In genomic region chr5:132260714-132261615, GRCh38 we compare ENCODE assay signal across 8 cellular contexts. TPM values are rescaled to one million over a fixed set of nuclear protein-coding genes. Genes with fewer than 3 reads are reported as not detected.
A peak's percentile ranks its signal among the peaks of the same experiment; 100 is the strongest.
DNase-seq lines count a peak whose midpoint lies in the region; ATAC-seq, FAIRE-seq and TF ChIP-seq lines count a peak whose summit lies in the region.

No MANE protein-coding gene starts in this region.

- no peak for TF ChIP-seq CTCF in heart left ventricle (IDR thresholded peaks at IDR 0.05)
- TF ChIP-seq CTCF in Peyer's patch (IDR thresholded peaks at IDR 0.05): no peak
- no peak for TF ChIP-seq CTCF in bronchial epithelial cell (IDR thresholded peaks at IDR 0.05; ENCODE audit: insufficient read depth, low read length, severe bottlenecking)

- peaks cover 0 to 77% (median 50%) of the 10 kb centered on the region in 12 donors for H3K4me1 ChIP-seq in heart left ventricle
- H3K4me1 ChIP-seq in Peyer's patch: peaks cover 0 to 72% (median 5%) of the 10 kb centered on the region in 4 donors
- peaks cover 80% of the 10 kb centered on the region for H3K4me1 ChIP-seq in muscle layer of colon (ENCODE audit: insufficient read depth, low read length)

- H3K9ac ChIP-seq in muscle layer of colon (ENCODE audit: low read length): peak overlapping the region; percentile 99

- peak overlapping the region in 6 of 12 donors; percentile 31 to 97 (median 64) for H3K27ac ChIP-seq in heart left ventricle
- H3K27ac ChIP-seq in Peyer's patch: peak overlapping the region; percentile 22 to 97 (median 78)
- peak overlapping the region; percentile 98 for H3K27ac ChIP-seq in muscle layer of colon (ENCODE audit: low read depth, low read length)

- H3K36me3 ChIP-seq in heart left ventricle (peaks cover 0 to 6% (median 0%) of the 10 kb centered on the region in 9 donors), Peyer's patch (peaks cover 0 to 4% (median 0%) of the 10 kb centered on the region in 3 donors), bronchial epithelial cell (ENCODE audit: control insufficient read depth, insufficient read depth, low read length) (peaks cover 3% of the 10 kb centered on the region), muscle layer of colon (ENCODE audit: insufficient read depth, low read length) (peaks cover 52% of the 10 kb centered on the region)

- no peak for TF ChIP-seq POLR2A in heart left ventricle (IDR thresholded peaks at IDR 0.05)
- TF ChIP-seq POLR2A in Peyer's patch (IDR thresholded peaks at IDR 0.05): no peak

- peak in 4 of 5 donors; percentile 65 to 83 (median 73) for DNase-seq in heart left ventricle
- DNase-seq in Right ventricle myocardium inferior (ENCODE audit: missing footprints): no peak
- DNase-seq in Peyer's patch: peak; percentile 23 to 67 (median 49)
- peak; percentile 82 for DNase-seq in bronchial epithelial cell (ENCODE audit: low read depth)
- peak; percentile 60 for DNase-seq in superior temporal gyrus (ENCODE audit: extremely low spot score)
- no peak for DNase-seq in NCI-H2227 (lab: John Stamatoyannopoulos, UW; ENCODE audit: unreplicated experiment)

- ATAC-seq in heart left ventricle (peak in 2 of 4 donors; percentile 5 to 66), Right ventricle myocardium inferior (no peak), GM18519 (IDR thresholded peaks at IDR 0.05; ENCODE audit: low FRiP score, unreplicated experiment) (no peak)

- peaks cover 0 to 14% (median 0%) of the 10 kb centered on the region in 9 donors for H3K27me3 ChIP-seq in heart left ventricle
- H3K27me3 ChIP-seq in Peyer's patch: no peaks in the 10 kb centered on the region
- H3K27me3 ChIP-seq in bronchial epithelial cell (ENCODE audit: control insufficient read depth, insufficient read depth, low read length): no peaks in the 10 kb centered on the region
- H3K27me3 ChIP-seq in muscle layer of colon (ENCODE audit: control insufficient read depth in 1 of 2, insufficient read depth in 2 of 2, low read length in 2 of 2): no peaks in the 10 kb centered on the region

- intact Hi-C loops in heart left ventricle (cut with DNase I): no loop called here
- intact Hi-C loops in Right ventricle myocardium inferior (cut with DNase I): no loop called here

- H3K9me3 ChIP-seq in heart left ventricle (no peaks in the 10 kb centered on the region), Peyer's patch (no peaks in the 10 kb centered on the region), muscle layer of colon (ENCODE audit: low read length) (no peaks in the 10 kb centered on the region)

- WGBS in heart left ventricle, 4 donors: 49 to 68% (median 57%) methylated on average over 4 to 6 of the region's 6 CpGs

- no peak for FAIRE-seq in bronchial epithelial cell (lab: Jason Lieb, UNC)

- H3K4me3 ChIP-seq in heart left ventricle (no peak overlapping the region), Peyer's patch (no peak overlapping the region), bronchial epithelial cell (ENCODE audit: low read depth, low read length) (no peak overlapping the region), muscle layer of colon (ENCODE audit: low read depth in 1 of 2, low read length in 2 of 2) (peak overlapping the region; percentile 23 to 88)

RNA-seq across cellular contexts. Expression of gene PDLIM4, which starts 3.5 kb away (rescaled TPM):
- total RNA-seq in heart left ventricle (10 to 100 TPM in 3 of 9 donors, 1 to 10 TPM in 6; 2.4 to 16.9 (median 8.1) TPM), Right ventricle myocardium inferior (5.4 TPM), Peyer's patch (10 to 100 TPM in 3 of 4 donors, 1 to 10 TPM in 1; 4.6 to 27.2 (median 18.5) TPM), bronchial epithelial cell (12.9 and 18.8 TPM in 2 replicates)
- polyA plus RNA-seq in heart left ventricle: 1 to 10 TPM; 5.1 to 9.1 TPM

RNA-seq across cellular contexts. Expression of gene SLC22A4, which starts 33.2 kb away (rescaled TPM):
- total RNA-seq in heart left ventricle (1 to 10 TPM in 8 of 9 donors, under 1 TPM in 1; 0.83 to 4.9 (median 2.2) TPM), Right ventricle myocardium inferior (0.57 TPM), Peyer's patch (10 to 100 TPM in 3 of 4 donors, not detected in 1; 25.5 to 56.6 (median 37.3) TPM), bronchial epithelial cell (0.13 and 0.26 TPM in 2 replicates)
- polyA plus RNA-seq in heart left ventricle: 1 to 10 TPM in 1 of 2 donors, under 1 TPM in 1; 0.30 to 3.7 TPM

RNA-seq across cellular contexts. Expression of gene P4HA2, which starts 33.3 kb away (rescaled TPM):
- 10 to 100 TPM; 41.2 to 80.7 (median 55.7) TPM for total RNA-seq in heart left ventricle
- polyA plus RNA-seq in heart left ventricle: 100 to 1,000 TPM in 1 of 2 donors, 10 to 100 TPM in 1; 44.3 to 140 TPM
- 88.7 TPM for total RNA-seq in Right ventricle myocardium inferior
- total RNA-seq in Peyer's patch: 10 to 100 TPM; 21.5 to 81.4 (median 51.2) TPM
- 174 and 190 TPM in 2 replicates for total RNA-seq in bronchial epithelial cell

Comparison
In these comparisons a context has a peak if more than half of its experiments do, and no peak if none do; other contexts are left out.
1. DNase-seq: peak in heart left ventricle (4 of 5), Peyer's patch (3 of 3), bronchial epithelial cell (single experiment) and superior temporal gyrus (single experiment); none in Right ventricle myocardium inferior (single experiment) and NCI-H2227 (single experiment).
2. H3K4me3 ChIP-seq: peak in muscle layer of colon (2 of 2); none in heart left ventricle (0 of 12), Peyer's patch (0 of 4) and bronchial epithelial cell (single experiment).